9 cellular contexts compared by ENCODE assay signal in the genomic region with DNA sequence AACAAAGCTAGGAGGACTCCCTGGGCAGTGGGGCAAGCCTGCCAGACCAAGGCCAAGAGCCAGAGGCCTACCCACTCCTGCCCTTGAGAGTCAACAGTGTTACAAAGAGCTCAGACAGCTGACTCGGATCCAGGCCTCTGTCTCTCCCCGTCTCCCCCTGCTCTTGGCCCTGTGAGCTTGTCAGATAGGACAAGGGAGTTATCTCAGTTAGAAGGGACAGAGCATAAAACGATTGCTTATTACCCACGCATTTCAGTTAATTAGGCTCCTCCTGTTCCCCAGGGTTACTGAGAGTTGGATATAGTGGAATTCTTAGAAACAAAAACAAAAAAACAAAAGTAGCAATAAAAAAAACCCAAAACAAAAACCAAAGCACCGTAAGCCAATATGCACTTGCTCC. TPM values are rescaled to one million over a fixed set of nuclear protein-coding genes. Genes with fewer than 3 reads are reported as not detected.
DNase-seq lines count a peak whose midpoint lies in the region; FAIRE-seq and TF ChIP-seq lines count a peak whose summit lies in the region.
"Had no signal": no experiment of that assay in that cellular context is flagged by ENCODE, and none has a peak within 500 bp of the region (broad histone marks: within the 10 kb centered on the region; RNA-seq: fewer than 3 reads in every experiment).

No MANE protein-coding gene starts in this region.

- H3K27ac ChIP-seq in BLaER1: peak overlapping the region; percentile 86
- H3K27ac ChIP-seq in OCI-LY3 (ENCODE audit: low read length): no peak overlapping the region
- no peak overlapping the region for H3K27ac ChIP-seq in endodermal cell (ENCODE audit: low read depth, low read length)

- no peak for FAIRE-seq in GM12891 (lab: Jason Lieb, UNC)
- FAIRE-seq: islet of Langerhans had no signal

- H3K4me1 Mint-ChIP-seq in endodermal cell (peaks cover 29% of the 10 kb centered on the region), nephron progenitor cell (peaks cover 67% of the 10 kb centered on the region)

- peak overlapping the region; percentile 90 for H3K4me3 ChIP-seq in BLaER1
- peak overlapping the region; percentile 92 for H3K4me3 ChIP-seq in OCI-LY3 (ENCODE audit: low read length)
- peak overlapping the region; percentile 82 for H3K4me3 ChIP-seq in endodermal cell (ENCODE audit: low read length)

- H3K9ac ChIP-seq in BLaER1 (peak overlapping the region; percentile 85), OCI-LY3 (ENCODE audit: low read length) (peak overlapping the region; percentile 94), endodermal cell (ENCODE audit: extremely low read depth, low read length, poor library complexity, severe bottlenecking) (no peak overlapping the region)

- H3K79me2 ChIP-seq in OCI-LY3 (ENCODE audit: low read length): peaks cover 69% of the 10 kb centered on the region

- no peaks in the 10 kb centered on the region for H3K27me3 ChIP-seq in BLaER1
- H3K27me3 ChIP-seq in OCI-LY3 (ENCODE audit: low read depth, low read length): no peaks in the 10 kb centered on the region
- peaks cover 8% of the 10 kb centered on the region for H3K27me3 ChIP-seq in endodermal cell (ENCODE audit: control insufficient read depth, insufficient read depth, low read length, poor library complexity, severe bottlenecking)

- H3K36me3 Mint-ChIP-seq in endodermal cell (ENCODE audit: low read depth) (peaks cover 19% of the 10 kb centered on the region), nephron progenitor cell (ENCODE audit: low read depth) (peaks cover 36% of the 10 kb centered on the region)

- H3K4me3 Mint-ChIP-seq in endodermal cell (peak overlapping the region; percentile 87), nephron progenitor cell (peak overlapping the region; percentile 96)

- no peak for TF ChIP-seq POLR2A in GM12891 (IDR thresholded peaks at IDR 0.05; ENCODE audit: low read depth, low read length)

- H4K20me1 ChIP-seq in BLaER1 (peaks cover 55% of the 10 kb centered on the region), OCI-LY3 (ENCODE audit: insufficient read depth, low read length) (peaks cover 35% of the 10 kb centered on the region)

- TF ChIP-seq CTCF in OCI-LY3 (IDR thresholded peaks at IDR 0.05; ENCODE audit: low read depth, low read length) (no peak), endodermal cell (conservative IDR thresholded peaks at IDR 0.05) (no peak), nephron progenitor cell (IDR thresholded peaks at IDR 0.05) (no peak), GM10266 (IDR thresholded peaks at IDR 0.05; ENCODE audit: control insufficient read depth, insufficient read depth, low read depth, missing control alignments) (no peak)

- H3K4me2 ChIP-seq in BLaER1 (peak overlapping the region; percentile 91), OCI-LY3 (ENCODE audit: low read length) (peak overlapping the region; percentile 88)

- DNase-seq in endodermal cell: no peak
- no peak for DNase-seq in nephron progenitor cell
- no peak for DNase-seq in GM10266 (ENCODE audit: extremely low spot score)
- DNase-seq in NCI-H774 (lab: John Stamatoyannopoulos, UW): no peak
- DNase-seq in GM12891 (ENCODE audit: insufficient read length, low spot score): no peak
- no peak for DNase-seq in activated CD4-positive, alpha-beta T cell treated with anti-CD3 and anti-CD28 coated beads, Interleukin-2, amount 50 U/mL, for 48 hours

- H3K27me3 Mint-ChIP-seq in endodermal cell (ENCODE audit: insufficient read depth) (peaks cover 17% of the 10 kb centered on the region), nephron progenitor cell (ENCODE audit: low read depth, poor library complexity) (peaks cover 5% of the 10 kb centered on the region)

- no peak overlapping the region for H2AFZ ChIP-seq in OCI-LY3 (ENCODE audit: low read depth, low read length)

- H3K4me1 ChIP-seq in BLaER1: peaks cover 85% of the 10 kb centered on the region
- peaks cover 20% of the 10 kb centered on the region for H3K4me1 ChIP-seq in OCI-LY3 (ENCODE audit: low read length)
- H3K4me1 ChIP-seq in endodermal cell (ENCODE audit: control insufficient read depth, insufficient read depth, low read length): no peaks in the 10 kb centered on the region

- H3K27ac Mint-ChIP-seq in endodermal cell (peak overlapping the region; percentile 87), nephron progenitor cell (no peak overlapping the region)

- H3K9me3 Mint-ChIP-seq in endodermal cell (no peaks in the 10 kb centered on the region), nephron progenitor cell (no peaks in the 10 kb centered on the region)

- H3K9me3 ChIP-seq in BLaER1 (no peaks in the 10 kb centered on the region), OCI-LY3 (ENCODE audit: insufficient read depth, low read length) (no peaks in the 10 kb centered on the region), endodermal cell (ENCODE audit: control insufficient read depth, low read length) (no peaks in the 10 kb centered on the region)

- WGBS in endodermal cell (ENCODE audit: insufficient coverage in 1 of 2, insufficient read length in 1 of 2), 2 experiments: 83% methylated on average over 4 to 5 of the region's 5 CpGs

- H3K36me3 ChIP-seq in BLaER1 (peaks cover 42% of the 10 kb centered on the region), OCI-LY3 (replicated peaks; ENCODE audit: low read depth, low read length) (peaks cover 35% of the 10 kb centered on the region), endodermal cell (ENCODE audit: control insufficient read depth, insufficient read depth, low read length) (peaks cover 12% of the 10 kb centered on the region)

TF ChIP-seq in GM12891, 5 proteins besides CTCF, POLR2A, EP300 and RAD21:
- TF ChIP-seq PAX5 (IDR thresholded peaks at IDR 0.05; ENCODE audit: insufficient read depth, low read length, severe bottlenecking) (no peak), POU2F2 (IDR thresholded peaks at IDR 0.05; ENCODE audit: low read depth, low read length) (no peak), TAF1 (IDR thresholded peaks at IDR 0.05; ENCODE audit: low read depth, low read length) (no peak)

RNA-seq across cellular contexts. Expression of a gene that starts 1.3 kb away (rescaled TPM):
- total RNA-seq in endodermal cell: 10 to 100 TPM; 17.1 to 32.8 TPM
- 18.3 TPM for polyA plus RNA-seq in endodermal cell (2013, experiment 1 of 2)
- 16.3 TPM for polyA plus RNA-seq in endodermal cell (2013, experiment 2 of 2)
- 0.05 TPM for polyA plus RNA-seq in GM12891 (2012; ENCODE audit: low read depth, missing spikeins)

RNA-seq across cellular contexts. Expression of a gene that starts 36.4 kb away (rescaled TPM):
- total RNA-seq in endodermal cell: 1 to 10 TPM; 5.7 to 7.2 TPM
- polyA plus RNA-seq in endodermal cell (2013, experiment 1 of 2): 6.7 TPM
- 5.6 TPM for polyA plus RNA-seq in endodermal cell (2013, experiment 2 of 2)
- polyA plus RNA-seq in GM12891 (2012; ENCODE audit: low read depth, missing spikeins): 5.3 TPM

RNA-seq across cellular contexts. Expression of a gene that starts 38.3 kb away (rescaled TPM):
- total RNA-seq in endodermal cell: not detected
- polyA plus RNA-seq in endodermal cell (2013, experiment 1 of 2): not detected
- polyA plus RNA-seq in endodermal cell (2013, experiment 2 of 2): not detected
- polyA plus RNA-seq in GM12891 (2012; ENCODE audit: low read depth, missing spikeins): not detected
